ENCODE assay signal across 8 cellular contexts in genomic region chr17:50908860-50909764, GRCh38. TPM values are rescaled to one million over a fixed set of nuclear protein-coding genes. Genes with fewer than 3 reads are reported as not detected.
DNase-seq lines count a peak whose midpoint lies in the region; ATAC-seq and TF ChIP-seq lines count a peak whose summit lies in the region.

No MANE protein-coding gene starts in this region.

- H3K36me3 ChIP-seq in H7 (replicated peaks; ENCODE audit: control insufficient read depth, insufficient read depth, low read length) (no peaks in the 10 kb centered on the region), parathyroid adenoma (ENCODE audit: control insufficient read depth, insufficient read depth, low read length) (no peaks in the 10 kb centered on the region), smooth muscle cell (ENCODE audit: low read depth) (no peaks in the 10 kb centered on the region)

- peaks cover 53% of the 10 kb centered on the region for H3K4me1 ChIP-seq in parathyroid adenoma
- H3K4me1 ChIP-seq in smooth muscle cell (ENCODE audit: low read depth), result peaks cover 23% of the 10 kb centered on the region

- H4K20me1 ChIP-seq in smooth muscle cell (ENCODE audit: low read depth), result no peaks in the 10 kb centered on the region

- H3K27me3 ChIP-seq in H7 (ENCODE audit: control insufficient read depth, insufficient read depth, low read length) (no peaks in the 10 kb centered on the region; the same call in 1 of the 2 replicates), parathyroid adenoma (ENCODE audit: control insufficient read depth, insufficient read depth, low read length) (no peaks in the 10 kb centered on the region), smooth muscle cell (ENCODE audit: low read depth) (no peaks in the 10 kb centered on the region)

- H3K79me2 ChIP-seq in parathyroid adenoma (peaks cover 8% of the 10 kb centered on the region), smooth muscle cell (ENCODE audit: low read depth) (no peaks in the 10 kb centered on the region)

- peak; percentile 71 for DNase-seq in H7
- DNase-seq in SKM-1 treated with dmso at 0.1 percent for 144 hours (lab: John Stamatoyannopoulos, UW; ENCODE audit: unreplicated experiment), result peak; percentile 22
- peak; percentile 65 to 79 for DNase-seq in dermis microvascular lymphatic vessel endothelial cell (ENCODE audit: low read depth in 2 of 2)
- no peak for DNase-seq in smooth muscle cell (lab: John Stamatoyannopoulos, UW; ENCODE audit: unreplicated experiment)
- DNase-seq in anterior cingulate cortex (lab: John Stamatoyannopoulos, UW), result no peak

- H3F3A ChIP-seq in smooth muscle cell (ENCODE audit: low read depth), result no peaks in the 10 kb centered on the region

- TF ChIP-seq CTCF in parathyroid adenoma (IDR thresholded peaks at IDR 0.05) (peak; percentile 44), smooth muscle cell (IDR thresholded peaks at IDR 0.05; ENCODE audit: borderline replicate concordance, insufficient read depth, poor library complexity, severe bottlenecking) (no peak)

- ATAC-seq in HG02623 (IDR thresholded peaks at IDR 0.05; ENCODE audit: unreplicated experiment) (no peak), GM21447 (IDR thresholded peaks at IDR 0.05; ENCODE audit: unreplicated experiment) (no peak)

- H3K9ac ChIP-seq in parathyroid adenoma, result no peak overlapping the region
- no peak overlapping the region for H3K9ac ChIP-seq in smooth muscle cell (ENCODE audit: low read depth)

- peak overlapping the region; percentile 69 for H2AFZ ChIP-seq in parathyroid adenoma
- H2AFZ ChIP-seq in smooth muscle cell (ENCODE audit: low read depth), result no peak overlapping the region

- peak overlapping the region; percentile 78 for H3K27ac ChIP-seq in parathyroid adenoma
- H3K27ac ChIP-seq in smooth muscle cell (ENCODE audit: low read depth), result no peak overlapping the region

- H3K4me2 ChIP-seq in parathyroid adenoma (ENCODE audit: low read length) (peak overlapping the region; percentile 30), smooth muscle cell (no peak overlapping the region)

- no peak overlapping the region for H3K4me3 ChIP-seq in H7 (ENCODE audit: insufficient read depth, low read depth, low read length)
- no peak overlapping the region for H3K4me3 ChIP-seq in parathyroid adenoma (ENCODE audit: low read depth, low read length)
- H3K4me3 ChIP-seq in smooth muscle cell, result no peak overlapping the region

- H3K9me3 ChIP-seq in parathyroid adenoma (ENCODE audit: control insufficient read depth, low read length) (no peaks in the 10 kb centered on the region), smooth muscle cell (replicated peaks; ENCODE audit: low read depth) (no peaks in the 10 kb centered on the region)

- 58% methylated on average over 16 of the region's 16 CpGs for WGBS in smooth muscle cell (ENCODE audit: low lambda C conversion rate)

RNA-seq across cellular contexts. Expression of gene TOB1, which starts 43.0 kb away (rescaled TPM):
- total RNA-seq in H7 (2014; rRNA removed; shearing (Covaris generic)), result 5.2 and 8.6 TPM in 2 replicates
- total RNA-seq in dermis microvascular lymphatic vessel endothelial cell, result 2.8 and 3.0 TPM in 2 replicates
- 39.8 and 46.8 TPM in 2 replicates for total RNA-seq in smooth muscle cell
- polyA plus RNA-seq in smooth muscle cell, result 29.1 and 29.3 TPM in 2 replicates

Comparison
In these comparisons a context has a peak if more than half of its experiments do, and no peak if none do; other contexts are left out.
1. DNase-seq: peak in H7 (single experiment), SKM-1 treated with dmso at 0.1 percent for 144 hours (single experiment) and dermis microvascular lymphatic vessel endothelial cell (2 of 2); none in smooth muscle cell (single experiment) and anterior cingulate cortex (0 of 58).